Comparison of ENCODE assay signal across 16 cellular contexts in the genomic region with DNA sequence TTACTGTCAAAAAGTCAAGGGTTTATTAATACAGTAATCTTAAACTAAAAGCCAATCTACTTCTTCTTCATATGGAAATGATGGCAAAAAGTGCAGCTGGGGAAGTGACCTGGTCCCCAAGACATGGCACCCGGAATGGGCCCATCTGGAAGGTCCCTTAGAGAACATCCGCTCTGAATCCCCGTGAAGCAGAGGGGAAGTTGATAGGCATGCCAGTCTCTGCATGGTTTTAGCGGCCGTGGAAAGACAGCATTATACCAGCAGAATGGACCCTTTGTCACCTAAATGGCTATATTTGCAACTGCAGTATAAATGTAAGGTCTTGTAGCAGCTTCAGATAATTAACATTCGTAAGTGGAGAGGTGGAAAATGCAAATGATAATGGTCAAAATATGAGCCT. TPM values are rescaled to one million over a fixed set of nuclear protein-coding genes. Genes with fewer than 3 reads are reported as not detected.
A peak's percentile ranks its signal among the peaks of the same experiment; 100 is the strongest.
DNase-seq lines count a peak whose midpoint lies in the region; ATAC-seq and TF ChIP-seq lines count a peak whose summit lies in the region.
"Had no signal": no experiment of that assay in that cellular context is flagged by ENCODE, and none has a peak within 500 bp of the region (broad histone marks: within the 10 kb centered on the region; RNA-seq: fewer than 3 reads in every experiment).

No MANE protein-coding gene starts in this region.

- peaks cover 24% of the 10 kb centered on the region for H3K4me1 ChIP-seq in Karpas-422 (ENCODE audit: low read length)
- H3K4me1 ChIP-seq in duodenal mucosa (ENCODE audit: control insufficient read depth in 1 of 2, insufficient read depth in 2 of 2, low read length in 2 of 2): peaks cover 0 to 9% of the 10 kb centered on the region in 2 donors
- H3K4me1 ChIP-seq in upper lobe of right lung: no peaks in the 10 kb centered on the region

- no peak for ATAC-seq in activated CD8-positive, alpha-beta memory T cell treated with anti-CD3 and anti-CD28 coated beads, Interleukin-2, amount 10 ng/mL, durations not matched to agents 7 days and 5 days
- peak; percentile 17 for ATAC-seq in upper lobe of right lung
- ATAC-seq in left colon: no peak
- ATAC-seq: left lobe of liver had no signal

- H3K27me3 Mint-ChIP-seq in activated CD8-positive, alpha-beta memory T cell treated with anti-CD3 and anti-CD28 coated beads, Interleukin-2, amount 10 ng/mL, durations not matched to agents 7 days and 5 days: no peaks in the 10 kb centered on the region
- H3K27me3 Mint-ChIP-seq: activated naive CD4-positive, alpha-beta T cell treated with anti-CD3 and anti-CD28 coated beads, Interleukin-2, amount 50 U/mL, for 24 hours had no signal

- H3K4me1 Mint-ChIP-seq in activated CD8-positive, alpha-beta memory T cell treated with anti-CD3 and anti-CD28 coated beads, Interleukin-2, amount 10 ng/mL, durations not matched to agents 7 days and 5 days: peaks cover 65% of the 10 kb centered on the region

- H3K27me3 ChIP-seq in Karpas-422 (ENCODE audit: low read length) (no peaks in the 10 kb centered on the region), duodenal mucosa (ENCODE audit: control insufficient read depth in 1 of 2, insufficient read depth in 2 of 2, low read length in 2 of 2) (no peaks in the 10 kb centered on the region), upper lobe of right lung (no peaks in the 10 kb centered on the region)
- H3K27me3 ChIP-seq: Peyer's patch had no signal

- no peak for TF ChIP-seq CTCF in upper lobe of right lung (IDR thresholded peaks at IDR 0.05)

- CTCF ChIA-PET in activated CD8-positive, alpha-beta memory T cell treated with anti-CD3 and anti-CD28 coated beads, Interleukin-2, amount 10 ng/mL, durations not matched to agents 7 days and 5 days (lab: Charles Lee): interaction anchor here (0.6 to 1.3 kb wide), 2 partner anchors 16 to 31 kb away, joined by 3 to 4 read pairs; no protein-coding TSS in a partner anchor

- peaks cover 87% of the 10 kb centered on the region for H3K79me2 ChIP-seq in Karpas-422 (ENCODE audit: low read length)

- H4K20me1 ChIP-seq in Karpas-422 (ENCODE audit: insufficient read depth, low read depth, low read length): peaks cover 23% of the 10 kb centered on the region

- H3K4me3 ChIP-seq in Karpas-422 (ENCODE audit: low read length): no peak overlapping the region
- peak overlapping the region; percentile 5 to 23 for H3K4me3 ChIP-seq in duodenal mucosa (ENCODE audit: low read depth in 1 of 2, low read length in 2 of 2)
- no peak overlapping the region for H3K4me3 ChIP-seq in upper lobe of right lung
- H3K4me3 ChIP-seq: Peyer's patch had no signal

- no peaks in the 10 kb centered on the region for H3K9me2 ChIP-seq in Karpas-422 (replicated peaks; ENCODE audit: insufficient read depth, low read length)

- H2AFZ ChIP-seq in Karpas-422 (ENCODE audit: low read length): no peak overlapping the region

- H3K27ac Mint-ChIP-seq in activated CD8-positive, alpha-beta memory T cell treated with anti-CD3 and anti-CD28 coated beads, Interleukin-2, amount 10 ng/mL, durations not matched to agents 7 days and 5 days: peak overlapping the region; percentile 25

- H3K27ac ChIP-seq in Karpas-422 (ENCODE audit: low read length) (peak overlapping the region; percentile 64), duodenal mucosa (ENCODE audit: low read depth, low read length) (no peak overlapping the region), upper lobe of right lung (no peak overlapping the region)
- H3K27ac ChIP-seq: C4-2B had no signal

- H3K9ac ChIP-seq in Karpas-422 (ENCODE audit: low read length): no peak overlapping the region
- H3K9ac ChIP-seq in duodenal mucosa (ENCODE audit: low read depth in 1 of 2, low read length in 2 of 2): no peak overlapping the region

- H3K36me3 ChIP-seq in Karpas-422 (ENCODE audit: insufficient read depth, low read length): peaks cover 27% of the 10 kb centered on the region
- H3K36me3 ChIP-seq in duodenal mucosa (ENCODE audit: control insufficient read depth in 1 of 2, insufficient read depth in 2 of 2, low read length in 2 of 2): peaks cover 14 to 38% of the 10 kb centered on the region in 2 donors
- H3K36me3 ChIP-seq in upper lobe of right lung: peaks cover 16% of the 10 kb centered on the region

- intact Hi-C loops in upper lobe of right lung (cut with DNase I): no loop called here
- intact Hi-C loops in left colon (cut with DNase I, micrococcal nuclease): no loop called here

- no peak overlapping the region for H3K4me3 Mint-ChIP-seq in activated CD8-positive, alpha-beta memory T cell treated with anti-CD3 and anti-CD28 coated beads, Interleukin-2, amount 10 ng/mL, durations not matched to agents 7 days and 5 days
- H3K4me3 Mint-ChIP-seq: activated naive CD4-positive, alpha-beta T cell treated with anti-CD3 and anti-CD28 coated beads, Interleukin-2, amount 50 U/mL, for 24 hours had no signal

- no peak for DNase-seq in activated CD8-positive, alpha-beta memory T cell treated with anti-CD3 and anti-CD28 coated beads, Interleukin-2, amount 10 ng/mL, durations not matched to agents 7 days and 5 days
- DNase-seq in activated CD8-positive, alpha-beta memory T cell treated with anti-CD3 and anti-CD28 coated beads, Interleukin-2, amount 50 U/mL, for 48 hours: no peak
- DNase-seq in Karpas-422 (no peak), upper lobe of right lung (no peak), superior temporal gyrus (ENCODE audit: extremely low spot score) (no peak), left colon (no peak)
- no peak for DNase-seq in activated T-cell treated with anti-CD3 and anti-CD28 coated beads, Interleukin-2, amount 50 U/mL, for 48 hours
- DNase-seq: activated CD4-positive, alpha-beta T cell treated with anti-CD3 and anti-CD28 coated beads for 48 hours; DMS79; NCI-H1436 treated with DMSO at 0.1 percent for 48 hours; T-helper 9 cell had no signal

- H3K9me3 ChIP-seq in Karpas-422 (ENCODE audit: low read length) (no peaks in the 10 kb centered on the region), duodenal mucosa (ENCODE audit: control insufficient read depth in 1 of 2, low read length in 2 of 2) (no peaks in the 10 kb centered on the region), upper lobe of right lung (no peaks in the 10 kb centered on the region)
- H3K9me3 ChIP-seq: Peyer's patch had no signal

- peak overlapping the region; percentile 49 for H3K4me2 ChIP-seq in Karpas-422 (ENCODE audit: low read depth, low read length, poor library complexity, severe bottlenecking)

- peaks cover 67% of the 10 kb centered on the region for H3K36me3 Mint-ChIP-seq in activated CD8-positive, alpha-beta memory T cell treated with anti-CD3 and anti-CD28 coated beads, Interleukin-2, amount 10 ng/mL, durations not matched to agents 7 days and 5 days
- H3K36me3 Mint-ChIP-seq: activated naive CD4-positive, alpha-beta T cell treated with anti-CD3 and anti-CD28 coated beads, Interleukin-2, amount 50 U/mL, for 24 hours had no signal

- no peaks in the 10 kb centered on the region for H3K9me3 Mint-ChIP-seq in activated CD8-positive, alpha-beta memory T cell treated with anti-CD3 and anti-CD28 coated beads, Interleukin-2, amount 10 ng/mL, durations not matched to agents 7 days and 5 days (ENCODE audit: low read depth)
- H3K9me3 Mint-ChIP-seq: activated naive CD4-positive, alpha-beta T cell treated with anti-CD3 and anti-CD28 coated beads, Interleukin-2, amount 50 U/mL, for 24 hours had no signal

RNA-seq across cellular contexts. Expression of a gene that starts 32.4 kb away (rescaled TPM):
- 1,000 to 10,000 TPM; 1,052 to 1,190 TPM for total RNA-seq in activated CD8-positive, alpha-beta memory T cell treated with anti-CD3 and anti-CD28 coated beads, Interleukin-2, amount 10 ng/mL, durations not matched to agents 7 days and 5 days
- 162 and 215 TPM in 2 replicates for total RNA-seq in Karpas-422 (2014; rRNA removed; shearing (Covaris generic); ENCODE audit: low replicate concordance)
- total RNA-seq in upper lobe of right lung (129 TPM), left colon (10 to 100 TPM; 51.8 to 71.0 TPM)

Comparison
In these comparisons a context has a peak if more than half of its experiments do, and no peak if none do; other contexts are left out.
1. H3K4me3 ChIP-seq: peak in duodenal mucosa (2 of 2); none in Karpas-422 (single experiment) and upper lobe of right lung (single experiment).